ENCODE assay signal across 17 cellular contexts in the genomic region with DNA sequence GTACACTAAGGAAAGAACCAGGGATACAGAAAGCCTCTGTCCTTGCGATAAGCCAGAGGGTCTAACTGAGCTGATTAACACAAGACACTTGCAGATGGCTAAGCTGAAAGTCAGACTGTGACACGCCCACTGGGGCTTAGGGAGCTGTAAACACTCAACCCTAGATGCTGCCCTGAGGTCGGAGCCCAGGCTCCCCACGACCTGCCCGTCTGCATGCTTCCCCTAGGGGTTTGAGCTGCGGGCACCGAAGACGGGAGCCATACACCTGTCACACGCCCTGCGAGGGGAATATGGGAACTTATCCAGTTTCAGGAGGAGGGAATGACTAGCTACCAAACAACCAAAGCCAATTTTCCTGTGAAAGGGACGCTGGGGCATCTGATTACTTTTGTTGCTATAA.
A peak's percentile ranks its signal among the peaks of the same experiment; 100 is the strongest.
DNase-seq lines count a peak whose midpoint lies in the region; ATAC-seq, FAIRE-seq and TF ChIP-seq lines count a peak whose summit lies in the region.
"Had no signal": no experiment of that assay in that cellular context is flagged by ENCODE, and none has a peak within 500 bp of the region (broad histone marks: within the 10 kb centered on the region; RNA-seq: fewer than 3 reads in every experiment).

No MANE protein-coding gene starts in this region.

- no peak for TF ChIP-seq POLR2A in K562 (conservative IDR thresholded peaks at IDR 0.05)

- peaks cover 4% of the 10 kb centered on the region for H3K4me1 Mint-ChIP-seq in activated T-cell treated with anti-CD3 and anti-CD28 coated beads, Interleukin-2, amount 50 U/mL, for 4 hours (ENCODE audit: low read depth)
- H3K4me1 Mint-ChIP-seq: CD14-positive monocyte had no signal

- DNase-seq in EH (ENCODE audit: low read depth): peak; percentile 7
- DNase-seq in NCI-H2107 treated with DMSO at 0.1 percent for 48 hours (lab: John Stamatoyannopoulos, UW; ENCODE audit: unreplicated experiment): peak; percentile 63
- peak in 1 of 4 experiments; percentile 17 for DNase-seq in K562 (ENCODE audit: extremely low read depth in 1 of 4, low spot score in 3 of 4)
- no peak for DNase-seq in osteoblast (ENCODE audit: insufficient read length, low spot score, missing footprints)
- no peak for DNase-seq in activated T-cell treated with anti-CD3 and anti-CD28 coated beads, Interleukin-2, amount 50 U/mL, for 4 hours
- no peak for DNase-seq in NCI-H2196 treated with DMSO at 0.1 percent for 48 hours (lab: John Stamatoyannopoulos, UW; ENCODE audit: unreplicated experiment)
- DNase-seq in NCI-H2029 (lab: John Stamatoyannopoulos, UW): no peak
- DNase-seq: activated T-cell treated with anti-CD3 and anti-CD28 coated beads, Interleukin-2, amount 50 U/mL, for 48 hours; mesendoderm; NCI-H446 treated with DMSO at 0.1 percent for 48 hours; T-helper 2 cell had no signal

- H2AFZ ChIP-seq in K562 (ENCODE audit: low read depth, low read length) (no peak overlapping the region), osteoblast (ENCODE audit: low read length) (peak overlapping the region; percentile 77)

- H3K36me3 Mint-ChIP-seq in activated T-cell treated with anti-CD3 and anti-CD28 coated beads, Interleukin-2, amount 50 U/mL, for 4 hours (ENCODE audit: insufficient read depth): no peaks in the 10 kb centered on the region
- H3K36me3 Mint-ChIP-seq: CD14-positive monocyte had no signal

- TF ChIP-seq EP300 in K562 (IDR thresholded peaks at IDR 0.05; ENCODE audit: low read length): no peak

- in situ Hi-C loops in K562 (cut with MboI): no loop called here

- TF ChIP-seq CTCF in K562 (IDR thresholded peaks at IDR 0.05 in 2 of 3, conservative IDR thresholded peaks at IDR 0.05 in 1 of 3; ENCODE audit: insufficient read depth in 2 of 3, low read depth in 1 of 3, low read length in 3 of 3): no peak
- TF ChIP-seq CTCF in osteoblast (IDR thresholded peaks at IDR 0.05; ENCODE audit: extremely low read depth, low read depth, low read length): no peak

- H3K27ac ChIP-seq in K562 (ENCODE audit: extremely low read depth, low read depth, low read length): no peak overlapping the region
- peak overlapping the region; percentile 52 for H3K27ac ChIP-seq in osteoblast (ENCODE audit: low read depth, low read length)
- H3K27ac ChIP-seq: ovary, tibial nerve had no signal

- H3K4me3 ChIP-seq in K562 (no peak overlapping the region), osteoblast (ENCODE audit: insufficient read depth, low read length) (no peak overlapping the region)
- H3K4me3 ChIP-seq: ovary, tibial nerve had no signal

- no peak overlapping the region for H3K9ac ChIP-seq in K562 (ENCODE audit: insufficient read depth in 1 of 2, low read depth in 2 of 2, low read length in 2 of 2)

- no TSS peak for BruUV-seq in K562 (replicated peaks; lab: Mats Ljungman, UMichigan)

- no peaks in the 10 kb centered on the region for H3K9me1 ChIP-seq in K562 (ENCODE audit: control insufficient read depth, insufficient read depth, low read length)

- intact Hi-C loops in K562 (cut with micrococcal nuclease): no loop called here

- H3K27me3 ChIP-seq in K562 (ENCODE audit: control insufficient read depth in 2 of 2, insufficient read depth in 2 of 2, low read length in 2 of 2) (peaks cover 60 to 80% of the 10 kb centered on the region in 2 experiments), osteoblast (ENCODE audit: insufficient read depth, low read length) (no peaks in the 10 kb centered on the region)
- H3K27me3 ChIP-seq: ovary had no signal

- 0 out of 3 replicates have a peak, but pooled peaks have one; percentile 10 for ATAC-seq in K562
- ATAC-seq in activated T-cell treated with anti-CD3 and anti-CD28 coated beads, Interleukin-2, amount 50 U/mL, for 4 hours: no peak

- FAIRE-seq in K562 (lab: Jason Lieb, UNC): no peak
- FAIRE-seq: frontal cortex, G401.6 had no signal

- H3K79me2 ChIP-seq in K562 (ENCODE audit: control insufficient read depth, insufficient read depth, low read length) (no peaks in the 10 kb centered on the region), osteoblast (ENCODE audit: insufficient read depth, low read length) (no peaks in the 10 kb centered on the region)

- H3K9me3 ChIP-seq in K562 (replicated peaks; ENCODE audit: control insufficient read depth, insufficient read depth, low read depth, low read length): no peaks in the 10 kb centered on the region
- no peaks in the 10 kb centered on the region for H3K9me3 ChIP-seq in osteoblast (ENCODE audit: low read depth, low read length)
- H3K9me3 ChIP-seq: ovary, tibial nerve had no signal

- 3% methylated on average over 11 of the region's 11 CpGs for WGBS in K562 (ENCODE audit: insufficient coverage, low coverage, missing lambda C conversion rate)

- H3K4me2 ChIP-seq in K562 (ENCODE audit: insufficient read depth, low read length) (no peak overlapping the region; the same call in 1 of the 2 replicates), osteoblast (ENCODE audit: insufficient read depth, low read length) (no peak overlapping the region)

- H3K4me3 Mint-ChIP-seq in activated T-cell treated with anti-CD3 and anti-CD28 coated beads, Interleukin-2, amount 50 U/mL, for 4 hours: no peak overlapping the region
- H3K4me3 Mint-ChIP-seq: CD14-positive monocyte; dendritic cell treated with granulocyte-macrophage colony-stimulating factor and Interleukin-4, amounts not matched to agents 40 ng/mL and 50 ng/mL, for 4 days had no signal

- H3K4me1 ChIP-seq in K562 (replicated peaks in 1 of 2; ENCODE audit: control insufficient read depth in 2 of 2, insufficient read depth in 2 of 2, low read length in 2 of 2): peaks cover 0 to 12% of the 10 kb centered on the region in 2 experiments; a peak in 1 of 5 replicates
- H3K4me1 ChIP-seq in osteoblast (ENCODE audit: insufficient read depth, low read length): peaks cover 2% of the 10 kb centered on the region
- H3K4me1 ChIP-seq: tibial nerve had no signal

- peaks cover 22% of the 10 kb centered on the region for H3K27me3 Mint-ChIP-seq in activated T-cell treated with anti-CD3 and anti-CD28 coated beads, Interleukin-2, amount 50 U/mL, for 4 hours (ENCODE audit: low read depth)

- POLR2A ChIA-PET in K562 (lab: Yijun Ruan, JAX): interaction anchor here (0.6 to 1.0 kb wide), 4 partner anchors 39 to 1445 kb away, joined by 3 read pairs; no protein-coding TSS in a partner anchor

- TF ChIP-seq RAD21 in K562 (CRISPR knock-in tag; conservative IDR thresholded peaks at IDR 0.05 in 1 of 2, IDR thresholded peaks at IDR 0.05 in 1 of 2): no peak

- no peaks in the 10 kb centered on the region for H3K9me3 Mint-ChIP-seq in activated T-cell treated with anti-CD3 and anti-CD28 coated beads, Interleukin-2, amount 50 U/mL, for 4 hours
- H3K9me3 Mint-ChIP-seq: dendritic cell treated with granulocyte-macrophage colony-stimulating factor and Interleukin-4, amounts not matched to agents 40 ng/mL and 50 ng/mL, for 4 days had no signal

- CTCF ChIA-PET in K562 (lab: Yijun Ruan, JAX; ENCODE audit: low intra/inter-chr PET ratio): no interaction called here

- H4K20me1 ChIP-seq in K562 (replicated peaks; ENCODE audit: control insufficient read depth, insufficient read depth, low read length) (no peaks in the 10 kb centered on the region), osteoblast (ENCODE audit: insufficient read depth, low read length) (no peaks in the 10 kb centered on the region)

- no peaks in the 10 kb centered on the region for H3K36me3 ChIP-seq in K562 (ENCODE audit: control insufficient read depth, insufficient read depth, low read length)
- no peaks in the 10 kb centered on the region for H3K36me3 ChIP-seq in osteoblast (ENCODE audit: insufficient read depth, low read length)
- H3K36me3 ChIP-seq: ovary, tibial nerve had no signal

TF ChIP-seq in K562, 482 proteins besides CTCF, POLR2A, EP300 and RAD21:
- TF ChIP-seq, protein P1, sequence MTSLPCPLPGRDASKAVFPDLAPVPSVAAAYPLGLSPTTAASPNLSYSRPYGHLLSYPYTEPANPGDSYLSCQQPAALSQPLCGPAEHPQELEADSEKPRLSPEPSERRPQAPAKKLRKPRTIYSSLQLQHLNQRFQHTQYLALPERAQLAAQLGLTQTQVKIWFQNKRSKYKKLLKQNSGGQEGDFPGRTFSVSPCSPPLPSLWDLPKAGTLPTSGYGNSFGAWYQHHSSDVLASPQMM (CRISPR knock-in tag; IDR thresholded peaks at IDR 0.05): no peak
- TF ChIP-seq, protein P2, sequence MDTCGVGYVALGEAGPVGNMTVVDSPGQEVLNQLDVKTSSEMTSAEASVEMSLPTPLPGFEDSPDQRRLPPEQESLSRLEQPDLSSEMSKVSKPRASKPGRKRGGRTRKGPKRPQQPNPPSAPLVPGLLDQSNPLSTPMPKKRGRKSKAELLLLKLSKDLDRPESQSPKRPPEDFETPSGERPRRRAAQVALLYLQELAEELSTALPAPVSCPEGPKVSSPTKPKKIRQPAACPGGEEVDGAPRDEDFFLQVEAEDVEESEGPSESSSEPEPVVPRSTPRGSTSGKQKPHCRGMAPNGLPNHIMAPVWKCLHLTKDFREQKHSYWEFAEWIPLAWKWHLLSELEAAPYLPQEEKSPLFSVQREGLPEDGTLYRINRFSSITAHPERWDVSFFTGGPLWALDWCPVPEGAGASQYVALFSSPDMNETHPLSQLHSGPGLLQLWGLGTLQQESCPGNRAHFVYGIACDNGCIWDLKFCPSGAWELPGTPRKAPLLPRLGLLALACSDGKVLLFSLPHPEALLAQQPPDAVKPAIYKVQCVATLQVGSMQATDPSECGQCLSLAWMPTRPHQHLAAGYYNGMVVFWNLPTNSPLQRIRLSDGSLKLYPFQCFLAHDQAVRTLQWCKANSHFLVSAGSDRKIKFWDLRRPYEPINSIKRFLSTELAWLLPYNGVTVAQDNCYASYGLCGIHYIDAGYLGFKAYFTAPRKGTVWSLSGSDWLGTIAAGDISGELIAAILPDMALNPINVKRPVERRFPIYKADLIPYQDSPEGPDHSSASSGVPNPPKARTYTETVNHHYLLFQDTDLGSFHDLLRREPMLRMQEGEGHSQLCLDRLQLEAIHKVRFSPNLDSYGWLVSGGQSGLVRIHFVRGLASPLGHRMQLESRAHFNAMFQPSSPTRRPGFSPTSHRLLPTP (IDR thresholded peaks at IDR 0.05; ENCODE audit: borderline replicate concordance, extremely low read depth, insufficient read length): no peak
- TF ChIP-seq SMARCA4 (IDR thresholded peaks at IDR 0.05) (no peak), PRMT5 (CRISPR knock-in tag; IDR thresholded peaks at IDR 0.05) (no peak), ZNF695 (CRISPR knock-in tag; IDR thresholded peaks at IDR 0.05) (no peak), TCFL5 (CRISPR knock-in tag; conservative IDR thresholded peaks at IDR 0.05) (no peak), BHLHE40 (IDR thresholded peaks at IDR 0.05; ENCODE audit: low read length) (no peak), MCM5 (IDR thresholded peaks at IDR 0.05; ENCODE audit: low read depth) (no peak), MCM2 (IDR thresholded peaks at IDR 0.05; ENCODE audit: low read depth) (no peak), JUNB (CRISPR knock-in tag; conservative IDR thresholded peaks at IDR 0.05) (no peak)

Comparison
In these comparisons a context has a peak if more than half of its experiments do, and no peak if none do; other contexts are left out.
1. DNase-seq: peak in EH (single experiment) and NCI-H2107 treated with DMSO at 0.1 percent for 48 hours (single experiment); none in osteoblast (single experiment), activated T-cell treated with anti-CD3 and anti-CD28 coated beads, Interleukin-2, amount 50 U/mL, for 4 hours (single experiment), NCI-H2196 treated with DMSO at 0.1 percent for 48 hours (single experiment) and NCI-H2029 (single experiment).